8 cellular contexts compared by ENCODE assay signal in the genomic region with DNA sequence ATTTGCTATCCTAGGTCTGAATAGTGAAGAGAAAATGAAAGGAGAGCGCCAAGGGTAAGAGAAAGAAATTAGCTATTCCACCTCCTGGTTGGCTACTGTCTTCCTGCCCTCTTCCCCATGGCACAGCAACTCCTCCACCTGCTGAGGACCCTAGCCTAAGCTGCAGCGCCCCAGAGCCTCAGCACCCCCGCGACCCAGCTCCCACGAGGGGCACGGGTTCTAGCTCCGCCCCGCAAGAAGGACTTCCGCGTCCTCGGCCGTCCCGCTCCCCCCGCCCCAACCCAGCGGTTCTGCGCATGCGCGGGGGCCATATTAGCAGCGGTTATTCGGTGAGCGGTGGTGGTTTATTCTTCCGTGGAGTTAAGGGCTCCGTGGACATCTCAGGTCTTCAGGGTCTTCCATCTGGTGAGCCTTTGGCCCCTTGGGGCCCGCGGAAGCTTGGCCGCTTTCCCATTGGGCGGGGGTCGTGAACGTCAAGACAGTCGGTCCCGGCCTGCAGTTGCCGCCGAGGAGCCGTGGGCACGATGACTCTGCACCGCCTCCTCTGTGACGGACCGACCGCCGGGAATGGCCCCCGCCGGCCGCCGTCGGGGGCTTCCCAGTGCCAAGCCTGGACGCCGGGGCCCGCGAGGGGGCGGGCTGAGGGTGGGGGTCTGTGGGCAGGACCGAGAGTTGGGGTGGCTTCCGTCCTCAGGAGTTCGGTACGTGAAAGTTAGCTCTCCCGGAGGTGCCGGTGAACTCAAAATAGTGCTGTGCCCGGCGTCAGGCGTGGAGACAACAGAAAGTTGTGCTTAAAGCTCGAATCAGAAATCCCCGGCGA. TPM values are rescaled to one million over a fixed set of nuclear protein-coding genes. Genes with fewer than 3 reads are reported as not detected.
A peak's percentile ranks its signal among the peaks of the same experiment; 100 is the strongest.
DNase-seq lines count a peak whose midpoint lies in the region; ATAC-seq, FAIRE-seq and TF ChIP-seq lines count a peak whose summit lies in the region.

A gene (plus strand): TSS at position 310 of the 820 bp plus-strand sequence. CDS start 1,484 bp downstream, outside the sequence.

- 1% methylated on average over 43 of the region's 62 CpGs for WGBS in A549 (ENCODE audit: missing lambda C conversion rate)
- under 1% methylated on average over 50 of the region's 62 CpGs for WGBS in smooth muscle cell (ENCODE audit: low lambda C conversion rate)

- no peak for FAIRE-seq in A549 (lab: Jason Lieb, UNC)

- DNase-seq in A549 (ENCODE audit: low read depth in 1 of 2, low spot score in 1 of 2) = peak; percentile 95 to 97
- peak; percentile 89 for DNase-seq in NCI-H2171 treated with DMSO at 0.1 percent for 48 hours (lab: John Stamatoyannopoulos, UW)
- peak; percentile 70 to 90 for DNase-seq in T47D (ENCODE audit: low read depth in 1 of 2, low spot score in 1 of 2)
- peak; percentile 98 for DNase-seq in iPS-NIHi11 (ENCODE audit: low spot score)
- peak; percentile 97 for DNase-seq in smooth muscle cell (lab: John Stamatoyannopoulos, UW; ENCODE audit: unreplicated experiment)

- H3K27ac ChIP-seq in A549 (peak within 1 kb of the TSS; percentile 93 to 96), VCaP (peak within 1 kb of the TSS; percentile 94), smooth muscle cell (ENCODE audit: low read depth) (peak within 1 kb of the TSS; percentile 95)

- no peak for TF ChIP-seq RAD21 in A549 (conservative IDR thresholded peaks at IDR 0.05 in 1 of 2, IDR thresholded peaks at IDR 0.05 in 1 of 2)

- H3K9me3 ChIP-seq in A549 = no peaks in the 10 kb centered on the region
- H3K9me3 ChIP-seq in smooth muscle cell (replicated peaks; ENCODE audit: low read depth) = no peaks in the 10 kb centered on the region

- no peaks in the 10 kb centered on the region for H3F3A ChIP-seq in smooth muscle cell (ENCODE audit: low read depth)

- peaks cover 13% of the 10 kb centered on the region for H3K4me1 ChIP-seq in A549
- peaks cover 9% of the 10 kb centered on the region for H3K4me1 ChIP-seq in smooth muscle cell (ENCODE audit: low read depth)

- TF ChIP-seq CTCF in A549 (IDR thresholded peaks at IDR 0.05) (no peak), VCaP (conservative IDR thresholded peaks at IDR 0.05) (0 out of 2 replicates have a peak, but pooled peaks have one; percentile 13), smooth muscle cell (IDR thresholded peaks at IDR 0.05; ENCODE audit: borderline replicate concordance, insufficient read depth, poor library complexity, severe bottlenecking) (peak; percentile 16)

- H3K4me2 ChIP-seq in A549 (peak within 1 kb of the TSS; percentile 90), smooth muscle cell (peak within 1 kb of the TSS; percentile 97)

- H3K27me3 ChIP-seq in smooth muscle cell (ENCODE audit: low read depth) = no peaks in the 10 kb centered on the region

- H2AFZ ChIP-seq in smooth muscle cell (ENCODE audit: low read depth) = peak within 1 kb of the TSS; percentile 94

- CTCF ChIA-PET in A549 (lab: Yijun Ruan, JAX) = interaction anchor here (0.5 to 2.1 kb wide), 15 partner anchors 10 to 272 kb away, joined by 3 to 10 read pairs (median 4); a partner anchor contains a TSS

- POLR2A ChIA-PET in A549 (lab: Yijun Ruan, JAX) = interaction anchor here (0.6 to 4.8 kb wide), 23 partner anchors 9 to 391 kb away, joined by 3 to 69 read pairs (median 5); a partner anchor contains a TSS

- TF ChIP-seq POLR2A in A549 (IDR thresholded peaks at IDR 0.05; ENCODE audit: low read length) (peak; percentile 95), GM18526 (IDR thresholded peaks at IDR 0.05; ENCODE audit: extremely low read depth, insufficient read length) (peak; percentile 97)

- TF ChIP-seq EP300 in A549 (IDR thresholded peaks at IDR 0.05) = no peak

- H3K4me3 ChIP-seq in A549 (peak within 1 kb of the TSS; percentile 72), smooth muscle cell (peak within 1 kb of the TSS; percentile 90)

- ATAC-seq in A549 (peak; percentile 91 to 93), HG03066 (IDR thresholded peaks at IDR 0.05; ENCODE audit: low read depth, unreplicated experiment) (peak; percentile 79)

- H3K79me2 ChIP-seq in smooth muscle cell (ENCODE audit: low read depth) = peaks cover 26% of the 10 kb centered on the region

- peaks cover 9% of the 10 kb centered on the region for H4K20me1 ChIP-seq in smooth muscle cell (ENCODE audit: low read depth)

- H3K9ac ChIP-seq in smooth muscle cell (ENCODE audit: low read depth) = peak within 1 kb of the TSS; percentile 98

- H3K36me3 ChIP-seq in smooth muscle cell (ENCODE audit: low read depth) = peaks cover 17% of the 10 kb centered on the region

- in situ Hi-C loops in T47D (cut with HindIII; ENCODE audit: low pct_unique_long_range_greater_than_20kb, low sequenced_read_pairs) = no loop called here

TF ChIP-seq in A549, 52 proteins besides CTCF, POLR2A, EP300 and RAD21 (continues in another document):
- TF ChIP-seq, protein P1, sequence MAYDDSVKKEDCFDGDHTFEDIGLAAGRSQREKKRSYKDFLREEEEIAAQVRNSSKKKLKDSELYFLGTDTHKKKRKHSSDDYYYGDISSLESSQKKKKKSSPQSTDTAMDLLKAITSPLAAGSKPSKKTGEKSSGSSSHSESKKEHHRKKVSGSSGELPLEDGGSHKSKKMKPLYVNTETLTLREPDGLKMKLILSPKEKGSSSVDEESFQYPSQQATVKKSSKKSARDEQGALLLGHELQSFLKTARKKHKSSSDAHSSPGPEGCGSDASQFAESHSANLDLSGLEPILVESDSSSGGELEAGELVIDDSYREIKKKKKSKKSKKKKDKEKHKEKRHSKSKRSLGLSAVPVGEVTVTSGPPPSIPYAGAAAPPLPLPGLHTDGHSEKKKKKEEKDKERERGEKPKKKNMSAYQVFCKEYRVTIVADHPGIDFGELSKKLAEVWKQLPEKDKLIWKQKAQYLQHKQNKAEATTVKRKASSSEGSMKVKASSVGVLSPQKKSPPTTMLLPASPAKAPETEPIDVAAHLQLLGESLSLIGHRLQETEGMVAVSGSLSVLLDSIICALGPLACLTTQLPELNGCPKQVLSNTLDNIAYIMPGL (CRISPR knock-in tag; IDR thresholded peaks at IDR 0.05; ENCODE audit: borderline replicate concordance) = 0 out of 2 replicates have a peak, but pooled peaks have one; percentile 22
- TF ChIP-seq PHF8 (IDR thresholded peaks at IDR 0.05; ENCODE audit: borderline replicate concordance, low read depth) (peak; percentile 94), SMC3 (IDR thresholded peaks at IDR 0.05) (no peak), ZC3H11A (IDR thresholded peaks at IDR 0.05) (no peak), JUN (IDR thresholded peaks at IDR 0.05) (peak; percentile 91 to 97; a peak in 4 of 5 replicates), RFX5 (IDR thresholded peaks at IDR 0.05) (no peak), HOXA7 (CRISPR knock-in tag; IDR thresholded peaks at IDR 0.05) (peak; percentile 17; the same call in 1 of the 2 replicates), TFCP2L1 (CRISPR knock-in tag; IDR thresholded peaks at IDR 0.05) (peak; percentile 13; the same call in 1 of the 2 replicates), ZNF302 (CRISPR knock-in tag; IDR thresholded peaks at IDR 0.05) (no peak), HOXB5 (CRISPR knock-in tag; IDR thresholded peaks at IDR 0.05) (no peak), CHD4 (IDR thresholded peaks at IDR 0.05; ENCODE audit: borderline replicate concordance) (0 out of 2 replicates have a peak, but pooled peaks have one; percentile 1), CBX2 (IDR thresholded peaks at IDR 0.05; ENCODE audit: borderline replicate concordance, low read depth) (no peak), MYC (IDR thresholded peaks at IDR 0.05; ENCODE audit: borderline replicate concordance, low read length) (peak; percentile 88), FOXS1 (CRISPR knock-in tag; IDR thresholded peaks at IDR 0.05) (no peak), ESRRA (IDR thresholded peaks at IDR 0.05; ENCODE audit: borderline replicate concordance, low read length) (no peak), MAZ (IDR thresholded peaks at IDR 0.05; ENCODE audit: borderline replicate concordance, low read depth, low read length) (no peak), SREBF2 (IDR thresholded peaks at IDR 0.05) (no peak), CHD2 (IDR thresholded peaks at IDR 0.05; ENCODE audit: low read length, partially characterized antibody) (no peak), NPAS2 (CRISPR knock-in tag; IDR thresholded peaks at IDR 0.05; ENCODE audit: borderline replicate concordance) (no peak)
- TF ChIP-seq, protein P2, sequence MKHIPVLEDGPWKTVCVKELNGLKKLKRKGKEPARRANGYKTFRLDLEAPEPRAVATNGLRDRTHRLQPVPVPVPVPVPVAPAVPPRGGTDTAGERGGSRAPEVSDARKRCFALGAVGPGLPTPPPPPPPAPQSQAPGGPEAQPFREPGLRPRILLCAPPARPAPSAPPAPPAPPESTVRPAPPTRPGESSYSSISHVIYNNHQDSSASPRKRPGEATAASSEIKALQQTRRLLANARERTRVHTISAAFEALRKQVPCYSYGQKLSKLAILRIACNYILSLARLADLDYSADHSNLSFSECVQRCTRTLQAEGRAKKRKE (CRISPR knock-in tag; IDR thresholded peaks at IDR 0.05; ENCODE audit: low read depth) = no peak
- TF ChIP-seq, protein P3, sequence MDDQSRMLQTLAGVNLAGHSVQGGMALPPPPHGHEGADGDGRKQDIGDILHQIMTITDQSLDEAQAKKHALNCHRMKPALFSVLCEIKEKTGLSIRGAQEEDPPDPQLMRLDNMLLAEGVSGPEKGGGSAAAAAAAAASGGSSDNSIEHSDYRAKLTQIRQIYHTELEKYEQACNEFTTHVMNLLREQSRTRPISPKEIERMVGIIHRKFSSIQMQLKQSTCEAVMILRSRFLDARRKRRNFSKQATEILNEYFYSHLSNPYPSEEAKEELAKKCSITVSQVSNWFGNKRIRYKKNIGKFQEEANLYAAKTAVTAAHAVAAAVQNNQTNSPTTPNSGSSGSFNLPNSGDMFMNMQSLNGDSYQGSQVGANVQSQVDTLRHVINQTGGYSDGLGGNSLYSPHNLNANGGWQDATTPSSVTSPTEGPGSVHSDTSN (IDR thresholded peaks at IDR 0.05) = no peak
- TF ChIP-seq, protein P4, sequence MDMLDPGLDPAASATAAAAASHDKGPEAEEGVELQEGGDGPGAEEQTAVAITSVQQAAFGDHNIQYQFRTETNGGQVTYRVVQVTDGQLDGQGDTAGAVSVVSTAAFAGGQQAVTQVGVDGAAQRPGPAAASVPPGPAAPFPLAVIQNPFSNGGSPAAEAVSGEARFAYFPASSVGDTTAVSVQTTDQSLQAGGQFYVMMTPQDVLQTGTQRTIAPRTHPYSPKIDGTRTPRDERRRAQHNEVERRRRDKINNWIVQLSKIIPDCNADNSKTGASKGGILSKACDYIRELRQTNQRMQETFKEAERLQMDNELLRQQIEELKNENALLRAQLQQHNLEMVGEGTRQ (IDR thresholded peaks at IDR 0.05) = peak; percentile 37; the same call in 1 of the 2 replicates

RNA-seq across cellular contexts. Expression of the gene that starts here (rescaled TPM):
- polyA plus RNA-seq in A549 (2011; rRNA removed) = 556 and 719 TPM in 2 replicates
- 358 and 393 TPM in 2 replicates for polyA plus RNA-seq in A549 (2012; cell fraction: cytosol; rRNA removed)
- 118 and 167 TPM in 2 replicates for polyA plus RNA-seq in A549 (2012; cell fraction: nucleus; rRNA removed)
- 548 to 589 TPM (median 585 TPM) in 3 replicates for polyA plus RNA-seq in A549 (2017; fragmentation: RNase III; extraction: RNeasy Plus Mini Kit Qiagen cat#74134 plus additional on column Dnase treatment)
- polyA minus RNA-seq in A549 (2011; rRNA and poly(A)+ RNA removed) = 88.9 and 89.8 TPM in 2 replicates
- 198 and 218 TPM in 2 replicates for total RNA-seq in smooth muscle cell
- polyA plus RNA-seq in smooth muscle cell = 231 and 245 TPM in 2 replicates

Comparison
In these comparisons a context has a peak if more than half of its experiments do, and no peak if none do; other contexts are left out.
1. Peak in every context shown above with its lines: DNase-seq, ATAC-seq, H3K4me3 ChIP-seq and H3K27ac ChIP-seq.